In genomic region chr13:73593199-73593765, GRCh38 we compare ENCODE assay signal across 22 cellular contexts.
DNase-seq lines count a peak whose midpoint lies in the region; ATAC-seq and TF ChIP-seq lines count a peak whose summit lies in the region.
"Had no signal": no experiment of that assay in that cellular context is flagged by ENCODE, and none has a peak within 500 bp of the region (broad histone marks: within the 10 kb centered on the region; RNA-seq: fewer than 3 reads in every experiment).

No MANE protein-coding gene starts in this region.

- H3K9me3 Mint-ChIP-seq in activated CD4-positive, alpha-beta T cell treated with anti-CD3 and anti-CD28 coated beads, Interleukin-2, amount 10 ng/mL, durations not matched to agents 7 days and 5 days, result no peaks in the 10 kb centered on the region

- ATAC-seq in mucosa of descending colon, result peak; percentile 64
- ATAC-seq in GM18870 (IDR thresholded peaks at IDR 0.05; ENCODE audit: unreplicated experiment), result no peak
- ATAC-seq: Right ventricle myocardium inferior had no signal

- no peaks in the 10 kb centered on the region for H3K36me3 Mint-ChIP-seq in activated CD4-positive, alpha-beta T cell treated with anti-CD3 and anti-CD28 coated beads, Interleukin-2, amount 10 ng/mL, durations not matched to agents 7 days and 5 days (ENCODE audit: low read depth)

- no peaks in the 10 kb centered on the region for H3K27me3 Mint-ChIP-seq in activated CD4-positive, alpha-beta T cell treated with anti-CD3 and anti-CD28 coated beads, Interleukin-2, amount 10 ng/mL, durations not matched to agents 7 days and 5 days

- peak overlapping the region; percentile 31 for H3K27ac Mint-ChIP-seq in activated CD4-positive, alpha-beta T cell treated with anti-CD3 and anti-CD28 coated beads, Interleukin-2, amount 10 ng/mL, durations not matched to agents 7 days and 5 days

- intact Hi-C loops in mucosa of descending colon (cut with DNase I, micrococcal nuclease), result no loop called here

- peaks cover 7% of the 10 kb centered on the region for H3K4me1 Mint-ChIP-seq in activated CD4-positive, alpha-beta T cell treated with anti-CD3 and anti-CD28 coated beads, Interleukin-2, amount 10 ng/mL, durations not matched to agents 7 days and 5 days

- no peak overlapping the region for H3K4me3 ChIP-seq in mucosa of descending colon
- no peak overlapping the region for H3K4me3 ChIP-seq in suprapubic skin
- H3K4me3 ChIP-seq: GM23248, MG63, PC-9, SJCRH30 had no signal

- no peaks in the 10 kb centered on the region for H3K9me3 ChIP-seq in mucosa of descending colon
- H3K9me3 ChIP-seq in suprapubic skin, result no peaks in the 10 kb centered on the region
- H3K9me3 ChIP-seq: MG63, SJCRH30 had no signal

- no peak for TF ChIP-seq POLR2A in suprapubic skin (IDR thresholded peaks at IDR 0.05)

- 81% methylated on average over 6 of the region's 6 CpGs for WGBS in suprapubic skin

- H3K27me3 ChIP-seq in suprapubic skin, result no peaks in the 10 kb centered on the region
- H3K27me3 ChIP-seq: MG63, SJCRH30 had no signal

- no peak for TF ChIP-seq CTCF in mucosa of descending colon (IDR thresholded peaks at IDR 0.05)
- TF ChIP-seq CTCF in suprapubic skin (IDR thresholded peaks at IDR 0.05), result no peak

- TF ChIP-seq EP300 in suprapubic skin (IDR thresholded peaks at IDR 0.05), result no peak

- H3K27ac ChIP-seq in epithelial cell of prostate (peak overlapping the region; percentile 6), suprapubic skin (no peak overlapping the region)
- H3K27ac ChIP-seq: GM23248, PC-9, SJCRH30 had no signal

- H3K36me3 ChIP-seq in mucosa of descending colon (ENCODE audit: low read depth) (no peaks in the 10 kb centered on the region), suprapubic skin (no peaks in the 10 kb centered on the region)
- H3K36me3 ChIP-seq: MG63, SJCRH30 had no signal

- H3K4me3 Mint-ChIP-seq in activated CD4-positive, alpha-beta T cell treated with anti-CD3 and anti-CD28 coated beads, Interleukin-2, amount 10 ng/mL, durations not matched to agents 7 days and 5 days, result no peak overlapping the region

- H3K4me1 ChIP-seq in mucosa of descending colon (ENCODE audit: low read depth), result no peaks in the 10 kb centered on the region
- no peaks in the 10 kb centered on the region for H3K4me1 ChIP-seq in suprapubic skin
- H3K4me1 ChIP-seq: SJCRH30 had no signal

- DNase-seq in activated CD4-positive, alpha-beta T cell treated with anti-CD3 and anti-CD28 coated beads, Interleukin-2, amount 10 ng/mL, durations not matched to agents 7 days and 5 days, result no peak
- no peak for DNase-seq in activated CD4-positive, alpha-beta T cell treated with anti-CD3 and anti-CD28 coated beads for 1 hour
- DNase-seq in epithelial cell of prostate (ENCODE audit: low read depth, low spot score) (no peak), mucosa of descending colon (no peak), suprapubic skin (ENCODE audit: low spot score in 2 of 2) (no peak), GM03348 (ENCODE audit: low spot score) (no peak)
- DNase-seq: GM23248; H7; KBM-7; MG63; NCI-H1105 treated with DMSO at 0.1 percent for 48 hours; NCI-H1694; NCI-H2029 treated with DMSO at 0.1 percent for 48 hours; NCI-H2171 treated with DMSO at 0.1 percent for 48 hours; NCI-H345; NCI-H524; NCI-H82; NK-92 treated with Interleukin-12 subunit alpha and Interleukin-12 subunit beta, amount 100 ng/mL, for 24 hours; PC-9; SJCRH30 had no signal

- POLR2A ChIA-PET in activated CD4-positive, alpha-beta T cell treated with anti-CD3 and anti-CD28 coated beads, Interleukin-2, amount 10 ng/mL, durations not matched to agents 7 days and 5 days (lab: Charles Lee), result no interaction called here

- CTCF ChIA-PET in activated CD4-positive, alpha-beta T cell treated with anti-CD3 and anti-CD28 coated beads, Interleukin-2, amount 10 ng/mL, durations not matched to agents 7 days and 5 days (lab: Charles Lee), result no interaction called here
